In the genomic region with DNA sequence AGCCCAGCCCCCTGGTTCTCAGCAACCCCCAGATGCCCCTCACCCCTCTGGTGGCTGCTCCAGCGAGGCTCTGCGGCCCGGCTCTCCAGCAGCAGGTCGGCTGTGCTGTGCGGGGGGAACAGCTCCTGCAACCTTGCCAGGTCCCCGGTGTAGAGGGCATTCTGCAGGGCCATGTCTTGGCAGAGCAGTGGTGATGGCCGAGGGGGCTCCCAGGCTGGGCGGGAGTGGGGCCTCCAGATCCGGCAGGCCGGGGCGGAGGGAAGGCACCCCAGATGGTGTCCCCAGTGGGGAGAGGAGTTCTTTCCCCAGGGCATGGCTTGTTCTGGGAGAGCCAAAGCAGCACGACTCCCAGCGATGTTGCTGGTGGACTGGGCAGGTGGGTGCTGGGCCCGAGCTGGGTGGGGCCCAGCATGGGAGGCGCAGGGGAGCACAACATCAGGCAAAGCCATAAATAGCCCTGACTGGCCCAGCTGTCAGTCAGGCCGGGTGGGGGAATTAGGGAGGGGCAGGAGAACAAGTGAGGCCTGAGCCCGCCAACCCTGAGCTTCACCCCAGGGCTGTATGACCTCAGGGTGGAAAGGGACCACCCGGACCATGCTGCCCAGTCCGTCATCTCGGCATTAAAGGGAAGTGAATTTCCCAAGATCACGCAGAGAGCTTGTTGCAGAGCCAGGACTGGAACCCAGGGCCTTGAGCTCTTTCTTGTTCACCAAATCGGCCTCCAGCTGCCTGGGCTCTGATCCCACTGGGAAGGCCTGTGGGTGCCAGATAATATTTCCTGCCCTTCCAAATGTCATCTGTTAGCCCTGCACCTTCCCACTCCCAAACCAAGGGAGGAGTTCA, we compare ENCODE assay signal across 1 cellular context.
TF ChIP-seq lines count a peak whose summit lies in the region.

No MANE protein-coding gene starts in this region.

TF ChIP-seq in SK-N-SH treated with all-trans-retinoic acid at 6 μM for 48 hours, 23 proteins besides CTCF, POLR2A, EP300 and RAD21 (continued from another document):
- TF ChIP-seq, protein P1, sequence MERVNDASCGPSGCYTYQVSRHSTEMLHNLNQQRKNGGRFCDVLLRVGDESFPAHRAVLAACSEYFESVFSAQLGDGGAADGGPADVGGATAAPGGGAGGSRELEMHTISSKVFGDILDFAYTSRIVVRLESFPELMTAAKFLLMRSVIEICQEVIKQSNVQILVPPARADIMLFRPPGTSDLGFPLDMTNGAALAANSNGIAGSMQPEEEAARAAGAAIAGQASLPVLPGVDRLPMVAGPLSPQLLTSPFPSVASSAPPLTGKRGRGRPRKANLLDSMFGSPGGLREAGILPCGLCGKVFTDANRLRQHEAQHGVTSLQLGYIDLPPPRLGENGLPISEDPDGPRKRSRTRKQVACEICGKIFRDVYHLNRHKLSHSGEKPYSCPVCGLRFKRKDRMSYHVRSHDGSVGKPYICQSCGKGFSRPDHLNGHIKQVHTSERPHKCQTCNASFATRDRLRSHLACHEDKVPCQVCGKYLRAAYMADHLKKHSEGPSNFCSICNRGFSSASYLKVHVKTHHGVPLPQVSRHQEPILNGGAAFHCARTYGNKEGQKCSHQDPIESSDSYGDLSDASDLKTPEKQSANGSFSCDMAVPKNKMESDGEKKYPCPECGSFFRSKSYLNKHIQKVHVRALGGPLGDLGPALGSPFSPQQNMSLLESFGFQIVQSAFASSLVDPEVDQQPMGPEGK (CRISPR knock-in tag; IDR thresholded peaks at IDR 0.05; ENCODE audit: borderline replicate concordance) = no peak
- TF ChIP-seq ZFP30 (CRISPR knock-in tag; IDR thresholded peaks at IDR 0.05) (no peak), GLIS3 (CRISPR knock-in tag; IDR thresholded peaks at IDR 0.05) (no peak)
